Comparison of ENCODE assay signal across 18 cellular contexts in the genomic region with DNA sequence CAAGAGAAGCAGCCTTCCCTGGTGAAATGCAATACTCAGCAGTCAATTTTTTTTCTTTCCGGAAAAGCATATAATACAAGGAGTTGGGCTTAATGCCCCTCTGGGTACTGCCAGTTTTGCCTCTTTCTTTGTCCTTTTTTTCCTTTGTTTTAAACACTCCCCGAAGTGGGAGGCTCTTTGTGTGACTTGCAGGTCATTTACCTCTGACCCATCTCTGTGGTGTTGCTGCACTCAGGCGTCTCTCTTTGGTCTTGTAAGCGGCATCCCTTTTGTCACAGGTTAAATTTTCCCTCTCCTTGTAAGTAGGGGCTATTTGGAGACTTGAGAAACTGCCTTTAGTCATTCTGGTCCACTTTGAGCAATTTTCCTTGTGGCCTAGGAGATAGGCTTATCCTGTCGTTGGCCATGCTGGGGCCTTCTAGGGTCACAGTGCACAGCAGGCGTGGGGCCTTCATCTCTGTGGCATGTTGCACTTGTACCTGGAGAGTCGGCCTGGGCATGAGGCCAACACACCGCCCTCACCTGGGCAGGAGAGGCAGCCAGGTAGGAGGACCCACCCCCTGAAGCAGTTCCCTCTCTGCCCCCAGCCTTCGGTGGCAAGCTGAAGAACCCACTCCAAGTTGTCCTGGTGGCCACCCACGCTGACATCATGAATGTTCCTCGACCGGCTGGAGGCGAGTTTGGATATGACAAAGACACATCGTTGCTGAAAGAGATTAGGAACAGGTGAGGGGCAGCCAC. TPM values are rescaled to one million over a fixed set of nuclear protein-coding genes. Genes with fewer than 3 reads are reported as not detected.
DNase-seq lines count a peak whose midpoint lies in the region; ATAC-seq, FAIRE-seq and TF ChIP-seq lines count a peak whose summit lies in the region.
"Had no signal": no experiment of that assay in that cellular context is flagged by ENCODE, and none has a peak within 500 bp of the region (broad histone marks: within the 10 kb centered on the region; RNA-seq: fewer than 3 reads in every experiment).

No MANE protein-coding gene starts in this region.

- no peak overlapping the region for H2BK12ac ChIP-seq in neuronal stem cell (ENCODE audit: low read length)

- in situ Hi-C loops in HepG2 (cut with HindIII; ENCODE audit: extremely low pct_ligation_motif_present, low pct_unique_long_range_greater_than_20kb) = no loop called here

- H3K36me3 ChIP-seq in liver (ENCODE audit: control insufficient read depth in 4 of 4, insufficient read depth in 3 of 4, low read depth in 1 of 4, low read length in 3 of 4) (peaks cover 4 to 60% (median 36%) of the 10 kb centered on the region in 4 donors), HepG2 (replicated peaks in 1 of 2; ENCODE audit: control insufficient read depth in 1 of 2, insufficient read depth in 2 of 2, low read length in 2 of 2) (peaks cover 20 to 66% of the 10 kb centered on the region in 2 experiments), lower lobe of right lung (peaks cover 91% of the 10 kb centered on the region), neuronal stem cell (replicated peaks in 1 of 2; ENCODE audit: control insufficient read depth in 2 of 2, insufficient read depth in 2 of 2, low read length in 2 of 2) (peaks cover 17 to 92% of the 10 kb centered on the region in 2 donors)

- no peak overlapping the region for H4K8ac ChIP-seq in neuronal stem cell (ENCODE audit: low read depth, low read length)

- H3K4me3 ChIP-seq in liver (ENCODE audit: low read depth in 1 of 3, low read length in 3 of 3) = no peak overlapping the region
- H3K4me3 ChIP-seq in HepG2 (replicated peaks in 1 of 3; ENCODE audit: insufficient read depth in 1 of 3, low read depth in 2 of 3, low read length in 3 of 3) = no peak overlapping the region
- no peak overlapping the region for H3K4me3 ChIP-seq in lower lobe of right lung
- no peak overlapping the region for H3K4me3 ChIP-seq in neuronal stem cell (ENCODE audit: low read length in 2 of 2)
- no peak overlapping the region for H3K4me3 ChIP-seq in coronary artery
- H3K4me3 ChIP-seq: BLaER1 treated with 17β-estradiol and CSF1 and Interleukin-3, amounts not matched to agents 10 nM and 100 nM; GM23248 had no signal

- H3K4me2 ChIP-seq in HepG2 (ENCODE audit: low read depth, low read length) (no peak overlapping the region), neuronal stem cell (ENCODE audit: insufficient read depth, low read length, poor library complexity, severe bottlenecking) (no peak overlapping the region)

- no peak overlapping the region for H4K91ac ChIP-seq in neuronal stem cell (ENCODE audit: low read depth, low read length, poor library complexity)

- H3K23ac ChIP-seq in neuronal stem cell (ENCODE audit: low read depth, low read length, poor library complexity) = no peak overlapping the region

- H3K9me3 ChIP-seq in liver (ENCODE audit: control insufficient read depth in 4 of 4, low read length in 3 of 4) (no peaks in the 10 kb centered on the region), HepG2 (ENCODE audit: low read length) (no peaks in the 10 kb centered on the region), lower lobe of right lung (no peaks in the 10 kb centered on the region), neuronal stem cell (replicated peaks in 1 of 2; ENCODE audit: control insufficient read depth in 2 of 2, insufficient read depth in 1 of 2, low read depth in 1 of 2, low read length in 2 of 2) (peaks cover 0 to 3% of the 10 kb centered on the region in 2 donors)

- DNase-seq in HepG2 (ENCODE audit: low spot score) (no peak), lower lobe of right lung (peak; percentile 83), neuronal stem cell (ENCODE audit: low spot score) (no peak), coronary artery (ENCODE audit: low spot score) (no peak), HK-2 (ENCODE audit: unreplicated experiment) (no peak), GM19240 (ENCODE audit: insufficient read length, low spot score) (no peak), HuH-7.5 (ENCODE audit: low spot score) (no peak)
- DNase-seq: ACHN; CD4-positive, CD25-positive, alpha-beta regulatory T cell; DMS53; GF-D8; GM23248; IMR-90 had no signal

- H3K18ac ChIP-seq in neuronal stem cell (ENCODE audit: low read length) = peak overlapping the region; percentile 80

- CTCF ChIA-PET in HepG2 (lab: Yijun Ruan, JAX; ENCODE audit: low intra/inter-chr PET ratio, low total read pairs) = no interaction called here

- TF ChIP-seq EP300 in HepG2 (IDR thresholded peaks at IDR 0.05; ENCODE audit: low read depth in 2 of 2, low read length in 2 of 2) = no peak
- TF ChIP-seq EP300 in HepG2 (CRISPR knock-in tag; IDR thresholded peaks at IDR 0.05; ENCODE audit: borderline replicate concordance) = no peak

- ATAC-seq in HepG2 = no peak
- peak; percentile 83 to 84 for ATAC-seq in lower lobe of right lung

- no peak overlapping the region for H2AK5ac ChIP-seq in neuronal stem cell (ENCODE audit: low read depth, low read length)

- no peak for TF ChIP-seq CTCF in liver (IDR thresholded peaks at IDR 0.05; ENCODE audit: low read depth, low read length, missing input control)
- no peak for TF ChIP-seq CTCF in HepG2 (CRISPR knock-in tag; IDR thresholded peaks at IDR 0.05)
- no peak for TF ChIP-seq CTCF in lower lobe of right lung (IDR thresholded peaks at IDR 0.05)
- TF ChIP-seq CTCF in coronary artery (IDR thresholded peaks at IDR 0.05) = no peak

- no TSS peak for BruUV-seq in HepG2 (replicated peaks; lab: Mats Ljungman, UMichigan)

- H3K79me1 ChIP-seq in neuronal stem cell (ENCODE audit: low read depth, low read length) = peaks cover 2% of the 10 kb centered on the region

- no peak for TF ChIP-seq POLR2A in HepG2 (IDR thresholded peaks at IDR 0.05; ENCODE audit: insufficient read depth in 1 of 2, low read depth in 2 of 2, low read length in 2 of 2)

- H4K20me1 ChIP-seq in HepG2 (ENCODE audit: insufficient read depth, low read length) = no peaks in the 10 kb centered on the region

- intact Hi-C loops in HepG2 (cut with micrococcal nuclease; ENCODE audit: unreplicated experiment) (no loop called here), lower lobe of right lung (cut with DNase I) (no loop called here)

- no peak overlapping the region for H2BK5ac ChIP-seq in neuronal stem cell (ENCODE audit: low read length)

- H3K9ac ChIP-seq in liver (ENCODE audit: low read depth in 1 of 2, low read length in 2 of 2) = no peak overlapping the region
- no peak overlapping the region for H3K9ac ChIP-seq in HepG2 (ENCODE audit: insufficient read depth, low read depth, low read length)
- peak overlapping the region; percentile 45 for H3K9ac ChIP-seq in neuronal stem cell (ENCODE audit: low read depth, low read length, poor library complexity)
- H3K9ac ChIP-seq: BLaER1 treated with 17β-estradiol and CSF1 and Interleukin-3, amounts not matched to agents 10 nM and 100 nM; GM23248 had no signal

- H3K27ac ChIP-seq in liver (ENCODE audit: low read depth in 1 of 2, low read length in 2 of 2) (no peak overlapping the region), HepG2 (ENCODE audit: extremely low read length, insufficient read depth, low read length) (no peak overlapping the region), lower lobe of right lung (no peak overlapping the region), neuronal stem cell (replicated peaks; ENCODE audit: low read length) (no peak overlapping the region), coronary artery (no peak overlapping the region)
- H3K27ac ChIP-seq: BLaER1 treated with 17β-estradiol and CSF1 and Interleukin-3, amounts not matched to agents 10 nM and 100 nM; GM23248; HL-60 had no signal

- H2AFZ ChIP-seq in HepG2 (ENCODE audit: low read length) (no peak overlapping the region), neuronal stem cell (ENCODE audit: low read length) (no peak overlapping the region)
- H2AFZ ChIP-seq: GM23248 had no signal

- H2BK15ac ChIP-seq in neuronal stem cell (ENCODE audit: low read length) = no peak overlapping the region

- FAIRE-seq in HepG2 (lab: Jason Lieb, UNC) = no peak
- FAIRE-seq: GM19239, H54 had no signal

- H3K14ac ChIP-seq in neuronal stem cell (ENCODE audit: low read length) = no peak overlapping the region

- H3K79me2 ChIP-seq in HepG2 (ENCODE audit: insufficient read depth, low read length) = no peaks in the 10 kb centered on the region

- POLR2A ChIA-PET in HepG2 (lab: Yijun Ruan, JAX) = no interaction called here

- WGBS in liver = 77% methylated on average over 14 of the region's 14 CpGs
- WGBS in HepG2 (ENCODE audit: low lambda C conversion rate) = 93% methylated on average over 14 of the region's 14 CpGs
- WGBS in neuronal stem cell (ENCODE audit: extremely low coverage in 2 of 2, insufficient read length in 2 of 2, insufficient replicate concordance in 1 of 2), 2 donors = no CpG with 5 or more reads among the region's 14 CpGs

- H3K27me3 ChIP-seq in liver (ENCODE audit: control insufficient read depth in 4 of 4, insufficient read depth in 4 of 4, low read length in 3 of 4) (no peaks in the 10 kb centered on the region), HepG2 (ENCODE audit: control insufficient read depth in 1 of 2, insufficient read depth in 2 of 2, low read length in 2 of 2) (no peaks in the 10 kb centered on the region), lower lobe of right lung (ENCODE audit: low read depth) (no peaks in the 10 kb centered on the region), neuronal stem cell (ENCODE audit: control insufficient read depth in 3 of 3, insufficient read depth in 3 of 3, low read depth in 1 of 3, low read length in 3 of 3) (no peaks in the 10 kb centered on the region)
- H3K27me3 ChIP-seq: BLaER1 treated with 17β-estradiol and CSF1 and Interleukin-3, amounts not matched to agents 10 nM and 100 nM had no signal

- H3K4me1 ChIP-seq in liver (ENCODE audit: control insufficient read depth in 4 of 4, insufficient read depth in 4 of 4, low read length in 3 of 4) (no peaks in the 10 kb centered on the region), HepG2 (ENCODE audit: insufficient read depth, low read length) (no peaks in the 10 kb centered on the region), lower lobe of right lung (peaks cover 4% of the 10 kb centered on the region), neuronal stem cell (ENCODE audit: control insufficient read depth in 2 of 2, insufficient read depth in 1 of 2, low read depth in 1 of 2, low read length in 2 of 2) (peaks cover 2 to 9% of the 10 kb centered on the region in 2 donors)

- no peak overlapping the region for H2BK120ac ChIP-seq in neuronal stem cell (ENCODE audit: low read depth, low read length)

- no peak overlapping the region for H3K4ac ChIP-seq in neuronal stem cell (ENCODE audit: low read length)

- peak in 1 of 2 donors; percentile 14 for TF ChIP-seq RAD21 in liver (IDR thresholded peaks at IDR 0.05)
- no peak for TF ChIP-seq RAD21 in HepG2 (CRISPR knock-in tag; IDR thresholded peaks at IDR 0.05)

RNA-seq across cellular contexts. Expression of a gene that starts 27.7 kb away (rescaled TPM):
- 100 to 1,000 TPM; 156 to 193 TPM for total RNA-seq in liver
- 100 to 1,000 TPM; 167 to 210 TPM for polyA plus RNA-seq in liver
- 40.0 and 78.1 TPM in 2 replicates for total RNA-seq in HepG2 (2016; rRNA removed; fragmentation: Illumina TruSeq; extraction: Trizol)
- total RNA-seq in HepG2 (2016; cell fraction: cytosol; rRNA removed; fragmentation: Illumina TruSeq; extraction: Trizol; ENCODE audit: low read depth) = 3.8 and 5.8 TPM in 2 replicates
- 40.5 and 78.7 TPM in 2 replicates for total RNA-seq in HepG2 (2016; cell fraction: insoluble cytoplasmic fraction; rRNA removed; fragmentation: Illumina TruSeq; extraction: Trizol)
- 8.0 and 8.5 TPM in 2 replicates for total RNA-seq in HepG2 (2016; cell fraction: membrane; rRNA removed; fragmentation: Illumina TruSeq; extraction: Trizol)
- total RNA-seq in HepG2 (2016; cell fraction: nucleus; rRNA removed; fragmentation: Illumina TruSeq; extraction: Trizol) = 52.9 and 63.4 TPM in 2 replicates
- 83.8 and 113 TPM in 2 replicates for polyA plus RNA-seq in HepG2 (2011; rRNA removed)
- polyA plus RNA-seq in HepG2 (2011; cell fraction: cytosol; rRNA removed) = 73.7 and 84.1 TPM in 2 replicates
- polyA plus RNA-seq in HepG2 (2011; cell fraction: nucleus; rRNA removed) = 20.1 and 27.7 TPM in 2 replicates
- 48.9 and 56.9 TPM in 2 replicates for polyA plus RNA-seq in HepG2 (2012)
- 4.8 and 5.2 TPM in 2 replicates for polyA plus RNA-seq in HepG2 (2016; cell fraction: cytosol; fragmentation: Illumina TruSeq; extraction: Trizol; ENCODE audit: low read depth)
- polyA plus RNA-seq in HepG2 (2016; cell fraction: insoluble cytoplasmic fraction; fragmentation: Illumina TruSeq; extraction: Trizol; ENCODE audit: low read depth) = 36.0 and 42.5 TPM in 2 replicates
- polyA plus RNA-seq in HepG2 (2016; cell fraction: membrane; fragmentation: Illumina TruSeq; extraction: Trizol; ENCODE audit: low read depth) = 5.3 and 5.5 TPM in 2 replicates
- polyA plus RNA-seq in HepG2 (2016; cell fraction: nucleus; fragmentation: Illumina TruSeq; extraction: Trizol; ENCODE audit: insufficient read depth, low read depth) = 85.9 and 86.3 TPM in 2 replicates
- 18.9 and 34.3 TPM in 2 replicates for polyA minus RNA-seq in HepG2 (2011; rRNA and poly(A)+ RNA removed; ENCODE audit: low replicate concordance)
- polyA minus RNA-seq in HepG2 (2011; cell fraction: cytosol; rRNA and poly(A)+ RNA removed) = 21.2 and 31.1 TPM in 2 replicates
- 11.2 and 15.9 TPM in 2 replicates for polyA minus RNA-seq in HepG2 (2011; cell fraction: nucleus; rRNA and poly(A)+ RNA removed)
- 208 TPM for total RNA-seq in lower lobe of right lung
- polyA plus RNA-seq in neuronal stem cell (2013, experiment 1 of 2) = 40.2 TPM
- polyA plus RNA-seq in neuronal stem cell (2013, experiment 2 of 2) = 39.2 TPM
